Comparison of ENCODE assay signal across 1 cellular context in the genomic region with DNA sequence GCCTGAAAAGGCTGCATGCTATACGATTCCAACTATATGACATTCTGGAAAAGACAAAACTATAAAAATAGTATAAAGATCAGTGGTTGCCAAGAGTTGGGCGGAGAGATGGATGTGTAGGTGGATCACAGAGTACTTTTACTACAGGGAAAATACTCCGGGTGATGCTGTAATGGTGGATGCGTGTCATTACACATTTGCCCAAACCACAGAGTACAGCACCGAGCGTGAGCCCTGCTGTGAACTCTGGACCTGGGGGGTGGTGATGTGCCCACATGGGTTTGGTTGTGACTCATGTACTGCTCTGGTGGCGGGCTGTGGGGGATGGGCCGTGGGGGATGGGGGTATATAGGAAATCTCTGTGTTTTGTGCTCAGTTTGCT.
TF ChIP-seq lines count a peak whose summit lies in the region.

No MANE protein-coding gene starts in this region.

TF ChIP-seq in HepG2, 621 proteins besides CTCF, POLR2A, EP300 and RAD21 (continued from another document):
- TF ChIP-seq, protein P1, sequence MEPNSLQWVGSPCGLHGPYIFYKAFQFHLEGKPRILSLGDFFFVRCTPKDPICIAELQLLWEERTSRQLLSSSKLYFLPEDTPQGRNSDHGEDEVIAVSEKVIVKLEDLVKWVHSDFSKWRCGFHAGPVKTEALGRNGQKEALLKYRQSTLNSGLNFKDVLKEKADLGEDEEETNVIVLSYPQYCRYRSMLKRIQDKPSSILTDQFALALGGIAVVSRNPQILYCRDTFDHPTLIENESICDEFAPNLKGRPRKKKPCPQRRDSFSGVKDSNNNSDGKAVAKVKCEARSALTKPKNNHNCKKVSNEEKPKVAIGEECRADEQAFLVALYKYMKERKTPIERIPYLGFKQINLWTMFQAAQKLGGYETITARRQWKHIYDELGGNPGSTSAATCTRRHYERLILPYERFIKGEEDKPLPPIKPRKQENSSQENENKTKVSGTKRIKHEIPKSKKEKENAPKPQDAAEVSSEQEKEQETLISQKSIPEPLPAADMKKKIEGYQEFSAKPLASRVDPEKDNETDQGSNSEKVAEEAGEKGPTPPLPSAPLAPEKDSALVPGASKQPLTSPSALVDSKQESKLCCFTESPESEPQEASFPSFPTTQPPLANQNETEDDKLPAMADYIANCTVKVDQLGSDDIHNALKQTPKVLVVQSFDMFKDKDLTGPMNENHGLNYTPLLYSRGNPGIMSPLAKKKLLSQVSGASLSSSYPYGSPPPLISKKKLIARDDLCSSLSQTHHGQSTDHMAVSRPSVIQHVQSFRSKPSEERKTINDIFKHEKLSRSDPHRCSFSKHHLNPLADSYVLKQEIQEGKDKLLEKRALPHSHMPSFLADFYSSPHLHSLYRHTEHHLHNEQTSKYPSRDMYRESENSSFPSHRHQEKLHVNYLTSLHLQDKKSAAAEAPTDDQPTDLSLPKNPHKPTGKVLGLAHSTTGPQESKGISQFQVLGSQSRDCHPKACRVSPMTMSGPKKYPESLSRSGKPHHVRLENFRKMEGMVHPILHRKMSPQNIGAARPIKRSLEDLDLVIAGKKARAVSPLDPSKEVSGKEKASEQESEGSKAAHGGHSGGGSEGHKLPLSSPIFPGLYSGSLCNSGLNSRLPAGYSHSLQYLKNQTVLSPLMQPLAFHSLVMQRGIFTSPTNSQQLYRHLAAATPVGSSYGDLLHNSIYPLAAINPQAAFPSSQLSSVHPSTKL (CRISPR knock-in tag; IDR thresholded peaks at IDR 0.05): peak; percentile 35; the same call in 1 of the 2 replicates
- TF ChIP-seq ZNF878 (CRISPR knock-in tag; IDR thresholded peaks at IDR 0.05) (0 out of 2 replicates have a peak, but pooled peaks have one; percentile 28), GATAD2A (CRISPR knock-in tag; IDR thresholded peaks at IDR 0.05) (peak; percentile 35; the same call in 1 of the 2 replicates), HCFC1 (IDR thresholded peaks at IDR 0.05; ENCODE audit: low read depth, low read length) (no peak), PRPF4 (IDR thresholded peaks at IDR 0.05; ENCODE audit: low read depth, low read length, poor library complexity, severe bottlenecking) (peak; percentile 99), TRIM24 (CRISPR knock-in tag; IDR thresholded peaks at IDR 0.05) (peak; percentile 69; the same call in 1 of the 2 replicates), ZNF557 (CRISPR knock-in tag; IDR thresholded peaks at IDR 0.05) (no peak), SAP130 (CRISPR knock-in tag; IDR thresholded peaks at IDR 0.05; ENCODE audit: low read depth) (peak; percentile 36; the same call in 1 of the 2 replicates), BHLHE40 (IDR thresholded peaks at IDR 0.05; ENCODE audit: low read length) (peak; percentile 68), YY1 (IDR thresholded peaks at IDR 0.05; ENCODE audit: insufficient read depth, insufficient replicate concordance, low read depth, low read length) (peak; percentile 22), CCDC6 (CRISPR knock-in tag; IDR thresholded peaks at IDR 0.05) (0 out of 2 replicates have a peak, but pooled peaks have one; percentile 34)
- TF ChIP-seq, protein P2, sequence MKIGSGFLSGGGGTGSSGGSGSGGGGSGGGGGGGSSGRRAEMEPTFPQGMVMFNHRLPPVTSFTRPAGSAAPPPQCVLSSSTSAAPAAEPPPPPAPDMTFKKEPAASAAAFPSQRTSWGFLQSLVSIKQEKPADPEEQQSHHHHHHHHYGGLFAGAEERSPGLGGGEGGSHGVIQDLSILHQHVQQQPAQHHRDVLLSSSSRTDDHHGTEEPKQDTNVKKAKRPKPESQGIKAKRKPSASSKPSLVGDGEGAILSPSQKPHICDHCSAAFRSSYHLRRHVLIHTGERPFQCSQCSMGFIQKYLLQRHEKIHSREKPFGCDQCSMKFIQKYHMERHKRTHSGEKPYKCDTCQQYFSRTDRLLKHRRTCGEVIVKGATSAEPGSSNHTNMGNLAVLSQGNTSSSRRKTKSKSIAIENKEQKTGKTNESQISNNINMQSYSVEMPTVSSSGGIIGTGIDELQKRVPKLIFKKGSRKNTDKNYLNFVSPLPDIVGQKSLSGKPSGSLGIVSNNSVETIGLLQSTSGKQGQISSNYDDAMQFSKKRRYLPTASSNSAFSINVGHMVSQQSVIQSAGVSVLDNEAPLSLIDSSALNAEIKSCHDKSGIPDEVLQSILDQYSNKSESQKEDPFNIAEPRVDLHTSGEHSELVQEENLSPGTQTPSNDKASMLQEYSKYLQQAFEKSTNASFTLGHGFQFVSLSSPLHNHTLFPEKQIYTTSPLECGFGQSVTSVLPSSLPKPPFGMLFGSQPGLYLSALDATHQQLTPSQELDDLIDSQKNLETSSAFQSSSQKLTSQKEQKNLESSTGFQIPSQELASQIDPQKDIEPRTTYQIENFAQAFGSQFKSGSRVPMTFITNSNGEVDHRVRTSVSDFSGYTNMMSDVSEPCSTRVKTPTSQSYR (CRISPR knock-in tag; IDR thresholded peaks at IDR 0.05; ENCODE audit: borderline replicate concordance): peak; percentile 95
